In genomic region chr2:107833152-107833551, GRCh38 we compare ENCODE assay signal across 1 cellular context. TPM values are rescaled to one million over a fixed set of nuclear protein-coding genes. Genes with fewer than 3 reads are reported as not detected.
"Had no signal": no experiment of that assay in that cellular context is flagged by ENCODE, and none has a peak within 500 bp of the region (broad histone marks: within the 10 kb centered on the region; RNA-seq: fewer than 3 reads in every experiment).

No MANE protein-coding gene starts in this region.

RNA-seq across cellular contexts. Expression of gene RGPD4, which starts 6.5 kb away (rescaled TPM):
- polyA plus RNA-seq: SK-N-SH had no signal
